ENCODE assay signal across 8 cellular contexts in genomic region chr6:5030596-5031136, GRCh38. TPM values are rescaled to one million over a fixed set of nuclear protein-coding genes. Genes with fewer than 3 reads are reported as not detected.
DNase-seq lines count a peak whose midpoint lies in the region; ATAC-seq and TF ChIP-seq lines count a peak whose summit lies in the region.

No MANE protein-coding gene starts in this region.

- H3K9me3 ChIP-seq in PC-3 (ENCODE audit: low read length) (no peaks in the 10 kb centered on the region), thyroid gland (no peaks in the 10 kb centered on the region)

- 22 to 38% methylated on average over 9 to 13 of the region's 13 CpGs for WGBS in thyroid gland, 2 donors

- in situ Hi-C loops in KBM-7 (cut with MboI; ENCODE audit: low pct_unique_long_range_greater_than_20kb, low sequenced_read_pairs): no loop called here

- intact Hi-C loops in PC-3 (cut with micrococcal nuclease) (loop anchor here (2.0 kb wide), 1 partner anchor 224 kb away; no protein-coding TSS in a partner anchor), thyroid gland (cut with DNase I) (no loop called here)

- H3K4me3 ChIP-seq in PC-3 (ENCODE audit: low read length): no peak overlapping the region
- no peak overlapping the region for H3K4me3 ChIP-seq in thyroid gland (replicated peaks in 1 of 3)

- H3K4me3 Mint-ChIP-seq in activated T-cell treated with anti-CD3 and anti-CD28 coated beads, Interleukin-2, amount 50 U/mL, for 24 hours: no peak overlapping the region

- H3K36me3 Mint-ChIP-seq in activated T-cell treated with anti-CD3 and anti-CD28 coated beads, Interleukin-2, amount 50 U/mL, for 24 hours (ENCODE audit: low read depth): no peaks in the 10 kb centered on the region

- peak; percentile 6 for DNase-seq in DMS153 treated with DMSO at 0.1 percent for 48 hours (lab: John Stamatoyannopoulos, UW; ENCODE audit: unreplicated experiment)
- DNase-seq in KBM-7: peak; percentile 94
- DNase-seq in PC-3: peak; percentile 87
- peak; percentile 79 for DNase-seq in activated T-cell treated with anti-CD3 and anti-CD28 coated beads, Interleukin-2, amount 50 U/mL, for 24 hours
- DNase-seq in fibroblast of peridontal ligament (ENCODE audit: extremely low read depth): peak; percentile 75
- peak; percentile 77 for DNase-seq in omental fat pad (ENCODE audit: low spot score)
- peak; percentile 73 to 83 for DNase-seq in thyroid gland

- peak overlapping the region; percentile 47 for H3K27ac Mint-ChIP-seq in activated T-cell treated with anti-CD3 and anti-CD28 coated beads, Interleukin-2, amount 50 U/mL, for 24 hours

- ATAC-seq in GM21528 (IDR thresholded peaks at IDR 0.05; ENCODE audit: low FRiP score, unreplicated experiment) (peak; percentile 94), PC-3 (peak; percentile 70), omental fat pad (ENCODE audit: low FRiP score) (peak; percentile 82)

- TF ChIP-seq CTCF in PC-3 (conservative IDR thresholded peaks at IDR 0.05; ENCODE audit: low read depth, low read length) (peak; percentile 85), omental fat pad (IDR thresholded peaks at IDR 0.05) (no peak), thyroid gland (IDR thresholded peaks at IDR 0.05) (peak; percentile 35 to 71 (median 45))

- no peaks in the 10 kb centered on the region for H3K79me2 ChIP-seq in PC-3 (ENCODE audit: low read length)

- H3K27ac ChIP-seq in PC-3 (ENCODE audit: low read length) (no peak overlapping the region), thyroid gland (no peak overlapping the region)

- no peaks in the 10 kb centered on the region for H3K27me3 ChIP-seq in PC-3 (ENCODE audit: low read length)
- no peaks in the 10 kb centered on the region for H3K27me3 ChIP-seq in thyroid gland

- H2AFZ ChIP-seq in PC-3 (ENCODE audit: low read length): peak overlapping the region; percentile 70

- H3K4me2 ChIP-seq in PC-3 (ENCODE audit: low read length): no peak overlapping the region

- POLR2A ChIA-PET in PC-3 (lab: Charles Lee; ENCODE audit: unreplicated experiment): no interaction called here

- CTCF ChIA-PET in PC-3 (lab: Charles Lee): interaction anchor here (0.6 to 0.7 kb wide), 2 partner anchors 27 kb away, joined by 4 to 6 read pairs; partner anchors contain the start of gene RPP40

- H3K36me3 ChIP-seq in PC-3 (ENCODE audit: low read depth, low read length): no peaks in the 10 kb centered on the region
- no peaks in the 10 kb centered on the region for H3K36me3 ChIP-seq in thyroid gland

- H3K4me1 ChIP-seq in PC-3 (ENCODE audit: insufficient read depth, low read length) (peaks cover 18% of the 10 kb centered on the region), thyroid gland (peaks cover 0 to 2% of the 10 kb centered on the region in 2 donors)

- H4K20me1 ChIP-seq in PC-3 (ENCODE audit: low read length): no peaks in the 10 kb centered on the region

- no peak overlapping the region for H3K9ac ChIP-seq in PC-3 (ENCODE audit: low read length)

- no TSS peak for BruUV-seq in PC-3 (replicated peaks; lab: Mats Ljungman, UMichigan)

- H3K9me2 ChIP-seq in PC-3 (replicated peaks; ENCODE audit: low read length): no peaks in the 10 kb centered on the region

- H3K27me3 Mint-ChIP-seq in activated T-cell treated with anti-CD3 and anti-CD28 coated beads, Interleukin-2, amount 50 U/mL, for 24 hours: peaks cover 9% of the 10 kb centered on the region

- peaks cover 19% of the 10 kb centered on the region for H3K4me1 Mint-ChIP-seq in activated T-cell treated with anti-CD3 and anti-CD28 coated beads, Interleukin-2, amount 50 U/mL, for 24 hours (ENCODE audit: low read depth)

- no peaks in the 10 kb centered on the region for H3K9me3 Mint-ChIP-seq in activated T-cell treated with anti-CD3 and anti-CD28 coated beads, Interleukin-2, amount 50 U/mL, for 24 hours

- H3F3A ChIP-seq in PC-3 (ENCODE audit: low read length, unreplicated experiment): no peaks in the 10 kb centered on the region

- TF ChIP-seq POLR2A in thyroid gland (IDR thresholded peaks at IDR 0.05): no peak

RNA-seq across cellular contexts. Expression of gene RPP40, which starts 26.8 kb away (rescaled TPM):
- total RNA-seq in PC-3 (2014; rRNA removed): 29.3 and 37.9 TPM in 2 replicates
- 10 to 100 TPM in 2 of 4 donors, 1 to 10 TPM in 2; 6.0 to 22.5 (median 10.1) TPM for total RNA-seq in omental fat pad
- 10 to 100 TPM in 1 of 4 donors, 1 to 10 TPM in 3; 5.0 to 14.2 (median 8.5) TPM for total RNA-seq in thyroid gland

RNA-seq across cellular contexts. Expression of gene PPP1R3G, which starts 54.5 kb away (rescaled TPM):
- total RNA-seq in PC-3 (2014; rRNA removed): 2.8 and 3.2 TPM in 2 replicates
- 1 to 10 TPM in 2 of 4 donors, under 1 TPM in 2; 0.56 to 1.8 (median 1.3) TPM for total RNA-seq in omental fat pad
- 1 to 10 TPM in 1 of 4 donors, under 1 TPM in 3; 0.78 to 1.6 (median 0.91) TPM for total RNA-seq in thyroid gland

Comparison
In these comparisons a context has a peak if more than half of its experiments do, and no peak if none do; other contexts are left out.
1. DNase-seq: peak in every context shown above with its lines; median percentile 94 in KBM-7; 87 in PC-3; 79 in activated T-cell treated with anti-CD3 and anti-CD28 coated beads, Interleukin-2, amount 50 U/mL, for 24 hours; 78 in thyroid gland; 77 in omental fat pad; 75 in fibroblast of peridontal ligament; 6 in DMS153 treated with DMSO at 0.1 percent for 48 hours.
2. CTCF ChIP-seq: peak in PC-3 (single experiment) and thyroid gland (6 of 6); none in omental fat pad (0 of 3).
3. Peak in every context shown above with its lines, with median percentiles within 50 percentile points of each other: ATAC-seq.